Comparison of ENCODE assay signal across 7 cellular contexts in the genomic region with DNA sequence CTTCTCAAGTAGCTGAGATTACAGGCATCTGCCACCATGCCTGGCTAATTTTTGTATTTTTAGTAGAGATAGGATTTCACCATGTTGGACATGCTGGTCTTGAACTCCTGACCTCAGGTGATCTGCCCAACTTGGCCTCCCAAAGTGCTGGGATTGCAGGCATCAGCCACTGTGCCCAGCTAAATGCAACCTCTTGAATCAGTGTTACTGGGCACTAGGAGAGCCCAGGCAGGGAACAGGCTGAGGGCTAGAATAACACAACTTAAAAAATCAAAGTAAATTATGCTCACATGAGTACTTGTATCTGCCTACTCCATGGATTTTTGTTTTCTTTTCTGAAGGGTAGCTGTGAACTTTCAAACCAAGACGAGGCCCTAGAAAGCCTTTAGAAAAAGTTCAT. TPM values are rescaled to one million over a fixed set of nuclear protein-coding genes. Genes with fewer than 3 reads are reported as not detected.
"Had no signal": no experiment of that assay in that cellular context is flagged by ENCODE, and none has a peak within 500 bp of the region (broad histone marks: within the 10 kb centered on the region; RNA-seq: fewer than 3 reads in every experiment).

No MANE protein-coding gene starts in this region.

RNA-seq across cellular contexts. Expression of gene ACTL7A, which starts 58.3 kb away (rescaled TPM):
- total RNA-seq: GM23248, GM23338, H1, H4, H7, H9, HFFc6 had no signal
